9 cellular contexts compared by ENCODE assay signal in genomic region chrX:155466269-155466938, GRCh38. TPM values are rescaled to one million over a fixed set of nuclear protein-coding genes. Genes with fewer than 3 reads are reported as not detected.
A peak's percentile ranks its signal among the peaks of the same experiment; 100 is the strongest.
DNase-seq lines count a peak whose midpoint lies in the region; ATAC-seq and TF ChIP-seq lines count a peak whose summit lies in the region.
"Not testable (repeated sequence)": the region's sequence is repeated elsewhere in the genome, so short reads cannot be mapped to it uniquely, and the experiment has no call there.
"Had no signal": no experiment of that assay in that cellular context is flagged by ENCODE, and none has a peak within 500 bp of the region (broad histone marks: within the 10 kb centered on the region; RNA-seq: fewer than 3 reads in every experiment).

No MANE protein-coding gene starts in this region.

- not testable (repeated sequence) for H3K27ac Mint-ChIP-seq in activated CD8-positive, alpha-beta memory T cell treated with anti-CD3 and anti-CD28 coated beads, Interleukin-2, amount 10 ng/mL, durations not matched to agents 7 days and 5 days

- H3K4me1 Mint-ChIP-seq in activated CD8-positive, alpha-beta memory T cell treated with anti-CD3 and anti-CD28 coated beads, Interleukin-2, amount 10 ng/mL, durations not matched to agents 7 days and 5 days = not testable (repeated sequence)

- intact Hi-C loops in left lung (cut with DNase I) = not testable (repeated sequence)

- CTCF ChIA-PET in activated CD8-positive, alpha-beta memory T cell treated with anti-CD3 and anti-CD28 coated beads, Interleukin-2, amount 10 ng/mL, durations not matched to agents 7 days and 5 days (lab: Charles Lee) = not testable (repeated sequence)

- not testable (repeated sequence) for H3K36me3 ChIP-seq in left lung

- H3K27me3 Mint-ChIP-seq in activated CD8-positive, alpha-beta memory T cell treated with anti-CD3 and anti-CD28 coated beads, Interleukin-2, amount 10 ng/mL, durations not matched to agents 7 days and 5 days = not testable (repeated sequence)

- H3K9me3 Mint-ChIP-seq in activated CD8-positive, alpha-beta memory T cell treated with anti-CD3 and anti-CD28 coated beads, Interleukin-2, amount 10 ng/mL, durations not matched to agents 7 days and 5 days (ENCODE audit: low read depth) = not testable (repeated sequence)

- not testable (repeated sequence) for H3K9me3 ChIP-seq in left lung

- not testable (repeated sequence) for DNase-seq in activated CD8-positive, alpha-beta memory T cell treated with anti-CD3 and anti-CD28 coated beads, Interleukin-2, amount 10 ng/mL, durations not matched to agents 7 days and 5 days; left lung

- not testable (repeated sequence) for H3K4me3 ChIP-seq in left lung

- H3K4me3 Mint-ChIP-seq in activated CD8-positive, alpha-beta memory T cell treated with anti-CD3 and anti-CD28 coated beads, Interleukin-2, amount 10 ng/mL, durations not matched to agents 7 days and 5 days = not testable (repeated sequence)

- ATAC-seq in GM18868 (IDR thresholded peaks at IDR 0.05; ENCODE audit: unreplicated experiment) (peak; percentile 78), GM19467 (IDR thresholded peaks at IDR 0.05; ENCODE audit: unreplicated experiment) (peak; percentile 49), GM21786 (IDR thresholded peaks at IDR 0.05; ENCODE audit: unreplicated experiment) (peak; percentile 64), HG02938 (IDR thresholded peaks at IDR 0.05; ENCODE audit: unreplicated experiment) (peak; percentile 73), HG03378 (IDR thresholded peaks at IDR 0.05; ENCODE audit: unreplicated experiment) (peak; percentile 70), left lung (peak; percentile 40)
- ATAC-seq in activated CD8-positive, alpha-beta memory T cell treated with anti-CD3 and anti-CD28 coated beads, Interleukin-2, amount 10 ng/mL, durations not matched to agents 7 days and 5 days = peak; percentile 83

- H3K27ac ChIP-seq in left lung = not testable (repeated sequence)

- TF ChIP-seq CTCF in left lung (IDR thresholded peaks at IDR 0.05) = not testable (repeated sequence)

- H3K4me1 ChIP-seq in left lung = not testable (repeated sequence)

- not testable (repeated sequence) for H3K36me3 Mint-ChIP-seq in activated CD8-positive, alpha-beta memory T cell treated with anti-CD3 and anti-CD28 coated beads, Interleukin-2, amount 10 ng/mL, durations not matched to agents 7 days and 5 days

- H3K27me3 ChIP-seq in left lung = not testable (repeated sequence)

RNA-seq across cellular contexts. Expression of gene F8A3, which starts 8.0 kb away (rescaled TPM):
- total RNA-seq in activated CD8-positive, alpha-beta memory T cell treated with anti-CD3 and anti-CD28 coated beads, Interleukin-2, amount 10 ng/mL, durations not matched to agents 7 days and 5 days = 10 to 100 TPM; 10.5 to 10.8 TPM
- 1 to 10 TPM; 8.8 to 9.0 TPM for total RNA-seq in left lung
- total RNA-seq: CD4-positive, alpha-beta memory T cell; G401 had no signal
